16 cellular contexts compared by ENCODE assay signal in the genomic region with DNA sequence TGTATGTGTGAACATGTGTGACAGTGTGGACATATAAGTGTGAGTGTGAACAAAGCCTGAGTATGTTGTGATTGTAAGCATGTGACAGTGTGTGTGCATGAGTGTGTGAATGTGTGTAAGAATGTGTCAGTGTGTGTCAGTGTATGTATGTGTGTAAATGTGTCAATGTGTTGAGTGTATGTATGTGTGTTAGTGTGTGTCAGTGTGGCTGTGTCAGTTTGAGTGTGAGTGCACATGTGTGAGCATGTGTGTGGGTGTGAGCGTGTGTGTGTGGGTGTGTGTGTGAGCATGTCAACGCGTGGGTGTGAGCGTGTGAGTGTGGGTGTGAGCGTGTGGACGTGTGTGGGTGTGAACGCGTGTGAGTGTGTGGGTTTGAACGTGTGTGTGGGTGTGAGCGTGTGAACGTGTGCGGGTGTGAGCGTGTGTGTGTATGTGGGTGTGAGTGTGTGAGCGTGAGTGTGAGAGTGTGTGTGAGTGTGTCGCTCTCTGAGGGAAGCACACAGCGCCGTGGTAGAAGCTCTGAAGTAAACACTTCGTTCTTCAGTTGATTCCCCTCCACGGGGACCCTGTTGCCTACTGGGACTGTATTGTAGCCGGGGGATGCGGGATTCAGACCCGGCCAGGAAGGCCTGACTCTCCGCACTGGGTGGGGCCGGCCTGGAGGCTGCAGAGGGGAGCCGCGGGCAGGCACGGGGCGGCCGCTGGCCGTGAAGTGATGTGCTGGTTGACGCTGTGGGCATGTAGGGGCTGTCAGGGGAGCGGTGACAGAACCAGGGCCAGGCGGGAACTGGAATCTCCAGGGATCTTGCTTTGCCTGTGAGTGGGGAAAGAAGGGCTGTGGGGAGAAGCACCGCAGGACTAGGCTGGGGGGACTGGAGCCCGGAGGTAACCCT.
"Had no signal": no experiment of that assay in that cellular context is flagged by ENCODE, and none has a peak within 500 bp of the region (broad histone marks: within the 10 kb centered on the region; RNA-seq: fewer than 3 reads in every experiment).

No MANE protein-coding gene starts in this region.

- H3K4me1 Mint-ChIP-seq: activated CD4-positive, alpha-beta memory T cell treated with anti-CD3 and anti-CD28 coated beads, Interleukin-2, amount 10 ng/mL, durations not matched to agents 7 days and 5 days; naive thymus-derived CD8-positive, alpha-beta T cell had no signal

- H3K4me3 Mint-ChIP-seq: activated CD4-positive, alpha-beta memory T cell treated with anti-CD3 and anti-CD28 coated beads, Interleukin-2, amount 10 ng/mL, durations not matched to agents 7 days and 5 days; naive thymus-derived CD8-positive, alpha-beta T cell had no signal

- DNase-seq: activated CD4-positive, alpha-beta memory T cell treated with anti-CD3 and anti-CD28 coated beads, Interleukin-2, amount 10 ng/mL, durations not matched to agents 7 days and 5 days; activated CD4-positive, alpha-beta T cell treated with anti-CD3 and anti-CD28 coated beads for 1 hour; activated CD8-positive, alpha-beta memory T cell treated with anti-CD3 and anti-CD28 coated beads, Interleukin-2, amount 50 U/mL, for 48 hours; activated naive CD4-positive, alpha-beta T cell; aorta; left colon; mucosa of descending colon; stimulated activated CD4-positive, alpha-beta T cell treated with anti-CD3 and anti-CD28 coated beads, Interleukin-2, amount 100 ng/mL, for 48 hours; stimulated activated naive CD8-positive, alpha-beta T cell treated with anti-CD3 and anti-CD28 coated beads, Interleukin-15, Interleukin-2, amounts not matched to agents 100 U/mL and 50 U/mL, for 24 hours; upper lobe of left lung had no signal

- H3K4me1 ChIP-seq: breast epithelium had no signal

- FAIRE-seq: endometrium had no signal

- H3K9me3 ChIP-seq: breast epithelium, mucosa of descending colon, suprapubic skin, upper lobe of left lung had no signal

- H3K27ac Mint-ChIP-seq: activated CD4-positive, alpha-beta memory T cell treated with anti-CD3 and anti-CD28 coated beads, Interleukin-2, amount 10 ng/mL, durations not matched to agents 7 days and 5 days; naive thymus-derived CD8-positive, alpha-beta T cell had no signal

- H3K27ac ChIP-seq: breast epithelium, suprapubic skin, upper lobe of left lung had no signal

- H3K27me3 ChIP-seq: suprapubic skin, upper lobe of left lung had no signal

- H3K36me3 Mint-ChIP-seq: naive thymus-derived CD8-positive, alpha-beta T cell had no signal

- ATAC-seq: esophagus mucosa; left colon; mucosa of descending colon; naive thymus-derived CD8-positive, alpha-beta T cell; stimulated activated naive CD8-positive, alpha-beta T cell treated with anti-CD3 and anti-CD28 coated beads, Interleukin-15, Interleukin-2, amounts not matched to agents 100 U/mL and 50 U/mL, for 24 hours had no signal

- H3K9me3 Mint-ChIP-seq: activated CD4-positive, alpha-beta memory T cell treated with anti-CD3 and anti-CD28 coated beads, Interleukin-2, amount 10 ng/mL, durations not matched to agents 7 days and 5 days; naive thymus-derived CD8-positive, alpha-beta T cell had no signal

- H3K4me3 ChIP-seq: breast epithelium, lung, mucosa of descending colon, suprapubic skin, upper lobe of left lung had no signal

- H3K36me3 ChIP-seq: breast epithelium, suprapubic skin, upper lobe of left lung had no signal
